8 cellular contexts compared by ENCODE assay signal in the genomic region with DNA sequence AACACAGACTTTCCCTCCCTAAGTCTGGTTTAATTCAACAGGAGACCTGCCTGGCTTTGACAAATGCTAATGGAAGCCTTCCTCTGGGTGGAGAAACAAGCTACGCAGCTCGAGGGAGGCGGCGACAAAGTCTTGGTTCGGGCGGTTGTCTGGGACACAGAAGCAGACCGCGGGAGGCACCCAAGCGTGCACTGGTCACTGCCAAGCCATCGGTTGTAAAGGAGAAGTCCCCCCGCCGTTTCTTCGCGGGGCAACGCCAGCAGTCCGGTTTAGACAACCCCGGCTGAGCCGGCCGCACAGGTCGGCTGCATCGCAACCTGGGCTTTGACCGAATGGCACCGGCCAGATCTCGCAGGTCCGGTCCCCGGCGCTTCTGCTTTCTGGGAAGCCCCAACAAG. TPM values are rescaled to one million over a fixed set of nuclear protein-coding genes. Genes with fewer than 3 reads are reported as not detected.
DNase-seq lines count a peak whose midpoint lies in the region; ATAC-seq, FAIRE-seq and TF ChIP-seq lines count a peak whose summit lies in the region.

No MANE protein-coding gene starts in this region.

- H3K27me3 ChIP-seq in mammary epithelial cell (ENCODE audit: insufficient read depth, low read length), result no peaks in the 10 kb centered on the region
- H3K27me3 ChIP-seq in smooth muscle cell (ENCODE audit: low read depth), result no peaks in the 10 kb centered on the region

- H4K20me1 ChIP-seq in mammary epithelial cell (ENCODE audit: insufficient read depth, low read length) (peaks cover 4% of the 10 kb centered on the region), smooth muscle cell (ENCODE audit: low read depth) (peaks cover 63% of the 10 kb centered on the region)

- H3K4me3 ChIP-seq in mammary epithelial cell (replicated peaks in 1 of 3; ENCODE audit: insufficient read depth in 1 of 3, low read depth in 2 of 3, low read length in 3 of 3) (peak overlapping the region; percentile 65 to 93 (median 87)), smooth muscle cell (peak overlapping the region; percentile 82)

- BruUV-seq in mammary epithelial cell (replicated peaks; lab: Mats Ljungman, UMichigan), result no TSS peak

- H2AFZ ChIP-seq in mammary epithelial cell (ENCODE audit: low read depth, low read length) (peak overlapping the region; percentile 88), smooth muscle cell (ENCODE audit: low read depth) (no peak overlapping the region)

- H3K4me2 ChIP-seq in mammary epithelial cell (ENCODE audit: insufficient read depth, low read depth, low read length), result peak overlapping the region; percentile 88
- peak overlapping the region; percentile 94 for H3K4me2 ChIP-seq in smooth muscle cell

- H3K27ac ChIP-seq in 22Rv1 (peak overlapping the region; percentile 87), mammary epithelial cell (ENCODE audit: insufficient read depth, low read depth, low read length) (peak overlapping the region; percentile 83), smooth muscle cell (ENCODE audit: low read depth) (peak overlapping the region; percentile 92)

- peak; percentile 51 for FAIRE-seq in GM12891 (lab: Jason Lieb, UNC)

- TF ChIP-seq POLR2A in GM12891 (IDR thresholded peaks at IDR 0.05; ENCODE audit: low read depth, low read length), result no peak; the same call in 1 of the 2 replicates

- H3K9me3 ChIP-seq in mammary epithelial cell (replicated peaks; ENCODE audit: insufficient read depth, low read length) (no peaks in the 10 kb centered on the region), smooth muscle cell (replicated peaks; ENCODE audit: low read depth) (no peaks in the 10 kb centered on the region)

- dilution Hi-C loops in mammary epithelial cell (cut with HindIII; ENCODE audit: low sequenced_read_pairs), result no loop called here

- CTCF ChIA-PET in mammary epithelial cell (lab: Charles Lee; ENCODE audit: low non-redundant PET), result no interaction called here

- ATAC-seq in HG02981 (IDR thresholded peaks at IDR 0.05; ENCODE audit: unreplicated experiment), result peak; percentile 25

- in situ Hi-C loops in mammary epithelial cell (cut with MboI; ENCODE audit: low sequenced_read_pairs in 2 of 2), result loop anchor here in 1 of 2 donors (5.0 kb wide), 1 partner anchor 111 kb away; a partner anchor contains a TSS

- DNase-seq in GM12891 (ENCODE audit: insufficient read length, low spot score) (peak; percentile 25), RPMI8226 (peak; percentile 67), mammary epithelial cell (peak; percentile 65), islet precursor cell (peak; percentile 90), smooth muscle cell (lab: John Stamatoyannopoulos, UW; ENCODE audit: unreplicated experiment) (peak; percentile 54), NCI-H526 treated with DMSO at 0.1 percent for 48 hours (lab: John Stamatoyannopoulos, UW) (no peak)

- H3K4me1 ChIP-seq in mammary epithelial cell (ENCODE audit: insufficient read depth, low read length), result peaks cover 30% of the 10 kb centered on the region
- H3K4me1 ChIP-seq in smooth muscle cell (ENCODE audit: low read depth), result peaks cover 28% of the 10 kb centered on the region

- intact Hi-C loops in mammary epithelial cell (cut with micrococcal nuclease), result loop anchor here (2.0 to 10.0 kb wide), 2 partner anchors 98 to 312 kb away; a partner anchor contains a TSS

- peaks cover 5% of the 10 kb centered on the region for H3F3A ChIP-seq in smooth muscle cell (ENCODE audit: low read depth)

- TF ChIP-seq CTCF in 22Rv1 (IDR thresholded peaks at IDR 0.05) (no peak), mammary epithelial cell (conservative IDR thresholded peaks at IDR 0.05 in 1 of 2, IDR thresholded peaks at IDR 0.05 in 1 of 2; ENCODE audit: extremely low read depth in 1 of 2, insufficient read depth in 1 of 2, low read depth in 1 of 2, low read length in 2 of 2) (no peak), smooth muscle cell (IDR thresholded peaks at IDR 0.05; ENCODE audit: borderline replicate concordance, insufficient read depth, poor library complexity, severe bottlenecking) (no peak)

- H3K36me3 ChIP-seq in mammary epithelial cell (ENCODE audit: insufficient read depth, low read length) (peaks cover 16% of the 10 kb centered on the region), smooth muscle cell (ENCODE audit: low read depth) (peaks cover 12% of the 10 kb centered on the region)

- 0% methylated on average over 2 of the region's 27 CpGs for WGBS in mammary epithelial cell (ENCODE audit: low coverage, missing lambda C conversion rate)
- under 1% methylated on average over 27 of the region's 27 CpGs for WGBS in smooth muscle cell (ENCODE audit: low lambda C conversion rate)

- H3K9ac ChIP-seq in mammary epithelial cell (ENCODE audit: insufficient read depth, low read length), result peak overlapping the region; percentile 82
- H3K9ac ChIP-seq in smooth muscle cell (ENCODE audit: low read depth), result peak overlapping the region; percentile 94

- H3K79me2 ChIP-seq in mammary epithelial cell (ENCODE audit: insufficient read depth, low read length), result peaks cover 84% of the 10 kb centered on the region
- H3K79me2 ChIP-seq in smooth muscle cell (ENCODE audit: low read depth), result peaks cover 68% of the 10 kb centered on the region

TF ChIP-seq in GM12891, 5 proteins besides CTCF, POLR2A, EP300 and RAD21:
- peak; percentile 27; the same call in 1 of the 2 replicates for TF ChIP-seq SPI1 (IDR thresholded peaks at IDR 0.05; ENCODE audit: low read depth, low read length)
- TF ChIP-seq PAX5 (IDR thresholded peaks at IDR 0.05; ENCODE audit: insufficient read depth, low read length, severe bottlenecking), result peak; percentile 90
- TF ChIP-seq POLR2AphosphoS5 (IDR thresholded peaks at IDR 0.05; ENCODE audit: low read depth, low read length), result no peak
- TF ChIP-seq TAF1 (IDR thresholded peaks at IDR 0.05; ENCODE audit: low read depth, low read length), result no peak
TF ChIP-seq in GM12891: peak in this region for 2.

RNA-seq across cellular contexts. Expression of a gene that starts 0.6 kb away (rescaled TPM):
- 38.9 TPM for polyA plus RNA-seq in GM12891 (2012; ENCODE audit: low read depth, missing spikeins)
- total RNA-seq in mammary epithelial cell (10 to 100 TPM; 38.0 to 67.7 TPM), smooth muscle cell (26.4 and 27.8 TPM in 2 replicates)
- polyA plus RNA-seq in mammary epithelial cell (31.3 TPM), smooth muscle cell (28.9 and 35.1 TPM in 2 replicates)
- 58.2 TPM for polyA minus RNA-seq in mammary epithelial cell

RNA-seq across cellular contexts. Expression of a gene that starts 0.8 kb away (rescaled TPM):
- polyA plus RNA-seq in GM12891 (2012; ENCODE audit: low read depth, missing spikeins), result 15.2 TPM
- 10 to 100 TPM; 23.7 to 37.2 TPM for total RNA-seq in mammary epithelial cell
- 16.5 TPM for polyA plus RNA-seq in mammary epithelial cell
- 96.1 TPM for polyA minus RNA-seq in mammary epithelial cell
- 18.8 and 29.7 TPM in 2 replicates for total RNA-seq in smooth muscle cell
- 16.2 and 23.4 TPM in 2 replicates for polyA plus RNA-seq in smooth muscle cell

RNA-seq across cellular contexts. Expression of a gene that starts 44.1 kb away (rescaled TPM):
- 10.1 TPM for polyA plus RNA-seq in GM12891 (2012; ENCODE audit: low read depth, missing spikeins)
- total RNA-seq in mammary epithelial cell (10 to 100 TPM; 27.0 to 33.8 TPM), smooth muscle cell (21.6 and 32.1 TPM in 2 replicates)
- polyA plus RNA-seq in mammary epithelial cell (24.5 TPM), smooth muscle cell (45.6 and 48.7 TPM in 2 replicates)
- 17.8 TPM for polyA minus RNA-seq in mammary epithelial cell

RNA-seq across cellular contexts. Expression of a gene that starts 51.3 kb away (rescaled TPM):
- not detected for polyA plus RNA-seq in GM12891 (2012; ENCODE audit: low read depth, missing spikeins)
- total RNA-seq in mammary epithelial cell (1 to 10 TPM in 1 of 2 donors, not detected in 1; 1.0 TPM), smooth muscle cell (not detected in 2 replicates)
- polyA plus RNA-seq in mammary epithelial cell (3.4 TPM), smooth muscle cell (0.29 TPM in 1 of 2 replicates, not detected in the other)
- not detected for polyA minus RNA-seq in mammary epithelial cell

RNA-seq across cellular contexts. Expression of a gene that starts 58.4 kb away (rescaled TPM):
- polyA plus RNA-seq in GM12891 (2012; ENCODE audit: low read depth, missing spikeins), result not detected
- total RNA-seq in mammary epithelial cell, result not detected
- not detected for polyA plus RNA-seq in mammary epithelial cell
- polyA minus RNA-seq in mammary epithelial cell, result not detected
- total RNA-seq in smooth muscle cell, result not detected in 2 replicates
- 0.52 TPM in 1 of 2 replicates, not detected in the other for polyA plus RNA-seq in smooth muscle cell
